In genomic region chr5:158898185-158899177, GRCh38 we compare ENCODE assay signal across 12 cellular contexts.
DNase-seq lines count a peak whose midpoint lies in the region; ATAC-seq and TF ChIP-seq lines count a peak whose summit lies in the region.
"Had no signal": no experiment of that assay in that cellular context is flagged by ENCODE, and none has a peak within 500 bp of the region (broad histone marks: within the 10 kb centered on the region; RNA-seq: fewer than 3 reads in every experiment).

No MANE protein-coding gene starts in this region.

- H3K4me3 ChIP-seq in GM12865 (ENCODE audit: low read depth, low read length) (peak overlapping the region; percentile 37), OCI-LY3 (ENCODE audit: low read length) (peak overlapping the region; percentile 69), smooth muscle cell (no peak overlapping the region), BE2C (ENCODE audit: low read depth, low read length) (no peak overlapping the region)
- H3K4me3 ChIP-seq: skin epidermis, suprapubic skin had no signal

- H3K9ac ChIP-seq in OCI-LY3 (ENCODE audit: low read length) (peak overlapping the region; percentile 73), smooth muscle cell (ENCODE audit: low read depth) (no peak overlapping the region)

- peak overlapping the region; percentile 91 for H3K4me2 ChIP-seq in OCI-LY3 (ENCODE audit: low read length)
- no peak overlapping the region for H3K4me2 ChIP-seq in smooth muscle cell

- no peak overlapping the region for H2AFZ ChIP-seq in OCI-LY3 (ENCODE audit: low read depth, low read length)
- H2AFZ ChIP-seq in smooth muscle cell (ENCODE audit: low read depth) = no peak overlapping the region

- H3K4me1 ChIP-seq in OCI-LY3 (ENCODE audit: low read length) (peaks cover 49% of the 10 kb centered on the region), smooth muscle cell (ENCODE audit: low read depth) (no peaks in the 10 kb centered on the region), BE2C (no peaks in the 10 kb centered on the region; the same call in 1 of the 2 replicates)

- H3K79me2 ChIP-seq in OCI-LY3 (ENCODE audit: low read length) (peaks cover 4% of the 10 kb centered on the region; the same call in 1 of the 2 replicates), smooth muscle cell (ENCODE audit: low read depth) (no peaks in the 10 kb centered on the region)

- H3K27ac ChIP-seq in OCI-LY3 (ENCODE audit: low read length) (peak overlapping the region; percentile 98), smooth muscle cell (ENCODE audit: low read depth) (no peak overlapping the region), caudate nucleus (ENCODE audit: low read depth, low read length) (no peak overlapping the region)
- H3K27ac ChIP-seq: skin epidermis, suprapubic skin had no signal

- H3K9me3 ChIP-seq in OCI-LY3 (ENCODE audit: insufficient read depth, low read length) = no peaks in the 10 kb centered on the region
- H3K9me3 ChIP-seq in smooth muscle cell (replicated peaks; ENCODE audit: low read depth) = no peaks in the 10 kb centered on the region
- H3K9me3 ChIP-seq in BE2C = no peaks in the 10 kb centered on the region
- H3K9me3 ChIP-seq: suprapubic skin had no signal

- DNase-seq in GM12865 (ENCODE audit: low read depth) (peak; percentile 70), smooth muscle cell (lab: John Stamatoyannopoulos, UW; ENCODE audit: unreplicated experiment) (no peak), caudate nucleus (lab: John Stamatoyannopoulos, UW) (no peak), D341Med (ENCODE audit: low spot score) (no peak), BE2C (no peak)
- DNase-seq: activated CD4-positive, alpha-beta T cell treated with anti-CD3 and anti-CD28 coated beads, Interleukin-2, amount 50 U/mL, for 4 hours; CD4-positive, CD25-positive, alpha-beta regulatory T cell had no signal

- TF ChIP-seq CTCF in GM12865 (IDR thresholded peaks at IDR 0.05; ENCODE audit: insufficient read depth, low read depth, low read length, missing control alignments) (no peak), OCI-LY3 (IDR thresholded peaks at IDR 0.05; ENCODE audit: low read depth, low read length) (no peak), smooth muscle cell (IDR thresholded peaks at IDR 0.05; ENCODE audit: borderline replicate concordance, insufficient read depth, poor library complexity, severe bottlenecking) (no peak), BE2C (IDR thresholded peaks at IDR 0.05; ENCODE audit: low read depth, low read length) (no peak)

- H4K20me1 ChIP-seq in OCI-LY3 (ENCODE audit: insufficient read depth, low read length) = no peaks in the 10 kb centered on the region
- no peaks in the 10 kb centered on the region for H4K20me1 ChIP-seq in smooth muscle cell (ENCODE audit: low read depth)

- H3K27me3 ChIP-seq in OCI-LY3 (ENCODE audit: low read depth, low read length) (no peaks in the 10 kb centered on the region), smooth muscle cell (ENCODE audit: low read depth) (peaks cover 2% of the 10 kb centered on the region), BE2C (no peaks in the 10 kb centered on the region)
- H3K27me3 ChIP-seq: suprapubic skin had no signal

- H3F3A ChIP-seq in smooth muscle cell (ENCODE audit: low read depth) = no peaks in the 10 kb centered on the region

- ATAC-seq in GM19455 (IDR thresholded peaks at IDR 0.05; ENCODE audit: unreplicated experiment) (peak; percentile 65), HG02973 (IDR thresholded peaks at IDR 0.05; ENCODE audit: unreplicated experiment) (peak; percentile 77)

- 82% methylated on average over 10 of the region's 10 CpGs for WGBS in smooth muscle cell (ENCODE audit: low lambda C conversion rate)

- H3K36me3 ChIP-seq in OCI-LY3 (replicated peaks; ENCODE audit: low read depth, low read length) (no peaks in the 10 kb centered on the region), smooth muscle cell (ENCODE audit: low read depth) (no peaks in the 10 kb centered on the region), BE2C (no peaks in the 10 kb centered on the region)
- H3K36me3 ChIP-seq: suprapubic skin had no signal

Comparison
In these comparisons a context has a peak if more than half of its experiments do, and no peak if none do; other contexts are left out.
1. H3K4me3 ChIP-seq: peak in GM12865 (single experiment) and OCI-LY3 (single experiment); none in smooth muscle cell (single experiment) and BE2C (single experiment).